In the genomic region with DNA sequence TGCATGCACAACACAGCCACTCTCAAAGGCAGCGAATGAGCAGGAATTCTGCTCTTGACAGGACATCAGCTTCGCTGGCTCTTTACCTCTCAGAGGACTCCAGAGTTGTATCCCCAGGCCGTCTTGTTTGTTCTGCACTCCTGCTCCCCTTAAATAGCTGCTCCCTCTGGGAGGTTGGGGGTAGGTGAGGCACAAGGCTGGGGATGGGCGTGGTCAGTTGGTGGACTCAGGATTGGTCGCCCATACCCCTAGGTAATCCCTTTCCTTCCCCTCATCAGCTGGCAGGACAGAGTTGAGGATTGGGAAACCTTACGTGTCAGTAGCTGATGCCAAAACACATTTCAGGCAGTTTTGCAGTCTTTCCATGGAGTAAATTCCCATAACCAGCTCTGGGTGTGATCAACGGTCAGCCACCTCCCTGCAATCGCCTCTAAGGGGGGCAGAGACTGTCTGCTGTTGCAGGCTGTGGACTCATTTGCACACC, we compare ENCODE assay signal across 1 cellular context.
TF ChIP-seq lines count a peak whose summit lies in the region.

A gene with protein sequence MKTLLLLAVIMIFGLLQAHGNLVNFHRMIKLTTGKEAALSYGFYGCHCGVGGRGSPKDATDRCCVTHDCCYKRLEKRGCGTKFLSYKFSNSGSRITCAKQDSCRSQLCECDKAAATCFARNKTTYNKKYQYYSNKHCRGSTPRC (minus strand): TSS at position 125 of the 484 bp plus-strand sequence. CDS start 845 bp downstream, outside the sequence.

TF ChIP-seq in WTC11, 78 proteins besides CTCF, POLR2A, EP300 and RAD21 (continued from another document):
- TF ChIP-seq, protein P1, sequence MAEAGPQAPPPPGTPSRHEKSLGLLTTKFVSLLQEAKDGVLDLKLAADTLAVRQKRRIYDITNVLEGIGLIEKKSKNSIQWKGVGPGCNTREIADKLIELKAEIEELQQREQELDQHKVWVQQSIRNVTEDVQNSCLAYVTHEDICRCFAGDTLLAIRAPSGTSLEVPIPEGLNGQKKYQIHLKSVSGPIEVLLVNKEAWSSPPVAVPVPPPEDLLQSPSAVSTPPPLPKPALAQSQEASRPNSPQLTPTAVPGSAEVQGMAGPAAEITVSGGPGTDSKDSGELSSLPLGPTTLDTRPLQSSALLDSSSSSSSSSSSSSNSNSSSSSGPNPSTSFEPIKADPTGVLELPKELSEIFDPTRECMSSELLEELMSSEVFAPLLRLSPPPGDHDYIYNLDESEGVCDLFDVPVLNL (CRISPR knock-in tag; IDR thresholded peaks at IDR 0.05; ENCODE audit: borderline replicate concordance, low read depth), result no peak
- no peak for TF ChIP-seq TEAD4 (CRISPR knock-in tag; IDR thresholded peaks at IDR 0.05)
- no peak for TF ChIP-seq CREB1 (CRISPR knock-in tag; IDR thresholded peaks at IDR 0.05)
- no peak for TF ChIP-seq ETV6 (CRISPR knock-in tag; IDR thresholded peaks at IDR 0.05)
